Comparison of ENCODE assay signal across 1 cellular context in the genomic region with DNA sequence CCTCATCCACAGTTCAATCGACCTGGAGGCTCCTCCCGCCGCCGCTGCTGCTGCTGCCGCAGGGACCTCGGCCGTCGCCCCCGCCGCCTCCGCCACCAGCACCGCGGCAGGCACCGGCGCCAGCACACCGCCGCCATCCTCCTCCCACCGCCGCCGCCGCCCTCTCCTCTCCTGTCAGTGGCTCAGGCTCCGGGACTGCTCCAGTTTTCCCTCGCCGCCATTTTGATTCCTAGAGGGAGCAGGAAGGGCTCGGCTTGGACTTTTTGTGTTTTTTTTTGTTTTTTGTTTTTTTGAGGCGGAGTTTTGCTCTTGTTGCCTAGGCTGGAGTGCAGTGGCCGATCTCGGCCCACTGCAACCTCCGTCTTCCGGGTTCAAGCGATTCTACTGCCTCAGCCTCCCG.
TF ChIP-seq lines count a peak whose summit lies in the region.

No MANE protein-coding gene starts in this region.

TF ChIP-seq in WTC11, 78 proteins besides CTCF, POLR2A, EP300 and RAD21 (continued from another document):
- TF ChIP-seq, protein P1, sequence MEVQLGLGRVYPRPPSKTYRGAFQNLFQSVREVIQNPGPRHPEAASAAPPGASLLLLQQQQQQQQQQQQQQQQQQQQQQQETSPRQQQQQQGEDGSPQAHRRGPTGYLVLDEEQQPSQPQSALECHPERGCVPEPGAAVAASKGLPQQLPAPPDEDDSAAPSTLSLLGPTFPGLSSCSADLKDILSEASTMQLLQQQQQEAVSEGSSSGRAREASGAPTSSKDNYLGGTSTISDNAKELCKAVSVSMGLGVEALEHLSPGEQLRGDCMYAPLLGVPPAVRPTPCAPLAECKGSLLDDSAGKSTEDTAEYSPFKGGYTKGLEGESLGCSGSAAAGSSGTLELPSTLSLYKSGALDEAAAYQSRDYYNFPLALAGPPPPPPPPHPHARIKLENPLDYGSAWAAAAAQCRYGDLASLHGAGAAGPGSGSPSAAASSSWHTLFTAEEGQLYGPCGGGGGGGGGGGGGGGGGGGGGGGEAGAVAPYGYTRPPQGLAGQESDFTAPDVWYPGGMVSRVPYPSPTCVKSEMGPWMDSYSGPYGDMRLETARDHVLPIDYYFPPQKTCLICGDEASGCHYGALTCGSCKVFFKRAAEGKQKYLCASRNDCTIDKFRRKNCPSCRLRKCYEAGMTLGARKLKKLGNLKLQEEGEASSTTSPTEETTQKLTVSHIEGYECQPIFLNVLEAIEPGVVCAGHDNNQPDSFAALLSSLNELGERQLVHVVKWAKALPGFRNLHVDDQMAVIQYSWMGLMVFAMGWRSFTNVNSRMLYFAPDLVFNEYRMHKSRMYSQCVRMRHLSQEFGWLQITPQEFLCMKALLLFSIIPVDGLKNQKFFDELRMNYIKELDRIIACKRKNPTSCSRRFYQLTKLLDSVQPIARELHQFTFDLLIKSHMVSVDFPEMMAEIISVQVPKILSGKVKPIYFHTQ (CRISPR knock-in tag; IDR thresholded peaks at IDR 0.05) = no peak
- TF ChIP-seq, protein P2, sequence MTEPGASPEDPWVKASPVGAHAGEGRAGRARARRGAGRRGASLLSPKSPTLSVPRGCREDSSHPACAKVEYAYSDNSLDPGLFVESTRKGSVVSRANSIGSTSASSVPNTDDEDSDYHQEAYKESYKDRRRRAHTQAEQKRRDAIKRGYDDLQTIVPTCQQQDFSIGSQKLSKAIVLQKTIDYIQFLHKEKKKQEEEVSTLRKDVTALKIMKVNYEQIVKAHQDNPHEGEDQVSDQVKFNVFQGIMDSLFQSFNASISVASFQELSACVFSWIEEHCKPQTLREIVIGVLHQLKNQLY (CRISPR knock-in tag; IDR thresholded peaks at IDR 0.05) = no peak
